In genomic region chr18:79556829-79557585, GRCh38 we compare ENCODE assay signal across 28 cellular contexts.
DNase-seq lines count a peak whose midpoint lies in the region; ATAC-seq and TF ChIP-seq lines count a peak whose summit lies in the region.
"Had no signal": no experiment of that assay in that cellular context is flagged by ENCODE, and none has a peak within 500 bp of the region (broad histone marks: within the 10 kb centered on the region; RNA-seq: fewer than 3 reads in every experiment).

No MANE protein-coding gene starts in this region.

- H3K27ac Mint-ChIP-seq in nephron progenitor cell: no peak overlapping the region
- H3K27ac Mint-ChIP-seq: activated B cell treated with CpG ODN at 0.5 μM for 24 hours; activated naive CD8-positive, alpha-beta T cell; activated T-helper 2 cell treated with anti-CD3 and anti-CD28 coated beads, Interferon-gamma antibody, Interleukin-2, Interleukin-4, amounts not matched to agents 10 μg/mL and 5 μg/mL and 100 μg/mL, durations not matched to agents 14 hours and 24 hours and 36 hours; naive thymus-derived CD4-positive, alpha-beta T cell had no signal

- H3K9ac ChIP-seq in PC-3 (ENCODE audit: low read length): no peak overlapping the region
- H3K9ac ChIP-seq: BLaER1 had no signal

- H3K36me3 ChIP-seq in heart left ventricle: no peaks in the 10 kb centered on the region
- no peaks in the 10 kb centered on the region for H3K36me3 ChIP-seq in PC-3 (ENCODE audit: low read depth, low read length)
- H3K36me3 ChIP-seq in suprapubic skin: no peaks in the 10 kb centered on the region
- no peaks in the 10 kb centered on the region for H3K36me3 ChIP-seq in gastroesophageal sphincter
- H3K36me3 ChIP-seq: BLaER1, esophagus squamous epithelium, pancreas had no signal

- no peaks in the 10 kb centered on the region for H3K36me3 Mint-ChIP-seq in nephron progenitor cell (ENCODE audit: low read depth)
- H3K36me3 Mint-ChIP-seq: activated naive CD8-positive, alpha-beta T cell; naive thymus-derived CD4-positive, alpha-beta T cell had no signal

- DNase-seq in left ventricle myocardium superior (peak; percentile 21), heart left ventricle (no peak), PC-3 (no peak), left lobe of liver (ENCODE audit: low spot score) (peak; percentile 28), suprapubic skin (ENCODE audit: low spot score in 2 of 2) (peak; percentile 58 to 71), nephron progenitor cell (no peak), COLO668 (lab: John Stamatoyannopoulos, UW; ENCODE audit: unreplicated experiment) (no peak)
- DNase-seq: activated B cell treated with CpG ODN at 0.5 μM for 24 hours; caudate nucleus; COR-L47; DMS53; esophagus squamous epithelium; foreskin melanocyte; midbrain; naive thymus-derived CD4-positive, alpha-beta T cell; NCI-H1092; NCI-H1694 treated with DMSO at 0.1 percent for 48 hours; NCI-H2171 treated with DMSO at 0.1 percent for 48 hours; NCI-H510A treated with DMSO at 0.1 percent for 48 hours; right cardiac atrium; stimulated activated CD4-positive, alpha-beta T cell treated with anti-CD3 and anti-CD28 coated beads, Interleukin-2, amount 100 ng/mL, for 48 hours; T-helper 1 cell had no signal

- H3K4me3 ChIP-seq in heart left ventricle: no peak overlapping the region
- no peak overlapping the region for H3K4me3 ChIP-seq in PC-3 (ENCODE audit: low read length)
- H3K4me3 ChIP-seq in suprapubic skin: no peak overlapping the region
- no peak overlapping the region for H3K4me3 ChIP-seq in gastroesophageal sphincter
- H3K4me3 ChIP-seq: BLaER1, esophagus squamous epithelium, pancreas had no signal

- intact Hi-C loops in left ventricle myocardium superior (cut with micrococcal nuclease) (no loop called here), heart left ventricle (cut with DNase I) (no loop called here), PC-3 (cut with micrococcal nuclease) (no loop called here)

- CTCF ChIA-PET in PC-3 (lab: Charles Lee): no interaction called here

- no peak overlapping the region for H3K4me2 ChIP-seq in PC-3 (ENCODE audit: low read length)
- H3K4me2 ChIP-seq: BLaER1 had no signal

- H3K4me1 ChIP-seq in heart left ventricle (no peaks in the 10 kb centered on the region), PC-3 (ENCODE audit: insufficient read depth, low read length) (no peaks in the 10 kb centered on the region), suprapubic skin (peaks cover 7% of the 10 kb centered on the region), gastroesophageal sphincter (no peaks in the 10 kb centered on the region)
- H3K4me1 ChIP-seq: pancreas had no signal

- H3K9me3 Mint-ChIP-seq in nephron progenitor cell: peaks cover 26% of the 10 kb centered on the region
- H3K9me3 Mint-ChIP-seq: activated B cell treated with CpG ODN at 0.5 μM for 24 hours; activated T-helper 2 cell treated with anti-CD3 and anti-CD28 coated beads, Interferon-gamma antibody, Interleukin-2, Interleukin-4, amounts not matched to agents 10 μg/mL and 5 μg/mL and 100 μg/mL, durations not matched to agents 14 hours and 24 hours and 36 hours; dendritic cell treated with granulocyte-macrophage colony-stimulating factor and Interleukin-4, amounts not matched to agents 40 ng/mL and 50 ng/mL, for 4 days had no signal

- H3K9me2 ChIP-seq in PC-3 (replicated peaks; ENCODE audit: low read length): no peaks in the 10 kb centered on the region

- POLR2A ChIA-PET in PC-3 (lab: Charles Lee; ENCODE audit: unreplicated experiment): no interaction called here

- H3K9me3 ChIP-seq in heart left ventricle: no peaks in the 10 kb centered on the region
- H3K9me3 ChIP-seq in PC-3 (ENCODE audit: low read length): no peaks in the 10 kb centered on the region
- no peaks in the 10 kb centered on the region for H3K9me3 ChIP-seq in suprapubic skin
- no peaks in the 10 kb centered on the region for H3K9me3 ChIP-seq in gastroesophageal sphincter
- H3K9me3 ChIP-seq: esophagus squamous epithelium, pancreas had no signal

- no peaks in the 10 kb centered on the region for H3K79me2 ChIP-seq in PC-3 (ENCODE audit: low read length)

- no peak overlapping the region for H2AFZ ChIP-seq in PC-3 (ENCODE audit: low read length)

- H3K4me1 Mint-ChIP-seq in nephron progenitor cell: peaks cover 5% of the 10 kb centered on the region
- H3K4me1 Mint-ChIP-seq: activated B cell treated with CpG ODN at 0.5 μM for 24 hours; naive thymus-derived CD4-positive, alpha-beta T cell had no signal

- no TSS peak for BruUV-seq in PC-3 (replicated peaks; lab: Mats Ljungman, UMichigan)

- H3K4me3 Mint-ChIP-seq in nephron progenitor cell: no peak overlapping the region
- H3K4me3 Mint-ChIP-seq: activated B cell treated with CpG ODN at 0.5 μM for 24 hours; activated naive CD8-positive, alpha-beta T cell; dendritic cell treated with granulocyte-macrophage colony-stimulating factor and Interleukin-4, amounts not matched to agents 40 ng/mL and 50 ng/mL, for 4 days; naive thymus-derived CD4-positive, alpha-beta T cell had no signal

- no peaks in the 10 kb centered on the region for H4K20me1 ChIP-seq in PC-3 (ENCODE audit: low read length)

- TF ChIP-seq CTCF in heart left ventricle (IDR thresholded peaks at IDR 0.05) (no peak), PC-3 (conservative IDR thresholded peaks at IDR 0.05; ENCODE audit: low read depth, low read length) (no peak), suprapubic skin (IDR thresholded peaks at IDR 0.05) (no peak), nephron progenitor cell (IDR thresholded peaks at IDR 0.05) (no peak), gastroesophageal sphincter (IDR thresholded peaks at IDR 0.05) (no peak)

- H3K27me3 Mint-ChIP-seq in nephron progenitor cell (ENCODE audit: low read depth, poor library complexity): peaks cover 9% of the 10 kb centered on the region
- H3K27me3 Mint-ChIP-seq: activated B cell treated with CpG ODN at 0.5 μM for 24 hours; activated naive CD8-positive, alpha-beta T cell; naive thymus-derived CD4-positive, alpha-beta T cell had no signal

- no peaks in the 10 kb centered on the region for H3F3A ChIP-seq in PC-3 (ENCODE audit: low read length, unreplicated experiment)

- 80 to 87% (median 81%) methylated on average over 13 to 21 of the region's 21 CpGs for WGBS in heart left ventricle, 4 donors
- 100% methylated on average over 4 of the region's 21 CpGs for WGBS in suprapubic skin
- whole genome bisulfite sequencing in gastroesophageal sphincter (ENCODE audit: low coverage in 1 of 2), 2 donors: 77 to 93% methylated on average over 3 of the region's 21 CpGs

- H3K27me3 ChIP-seq in heart left ventricle: no peaks in the 10 kb centered on the region
- peaks cover 20% of the 10 kb centered on the region for H3K27me3 ChIP-seq in PC-3 (ENCODE audit: low read length)
- peaks cover 5% of the 10 kb centered on the region for H3K27me3 ChIP-seq in suprapubic skin
- no peaks in the 10 kb centered on the region for H3K27me3 ChIP-seq in gastroesophageal sphincter
- H3K27me3 ChIP-seq: pancreas had no signal

- ATAC-seq in left ventricle myocardium superior: no peak
- no peak for ATAC-seq in heart left ventricle
- peak; percentile 22; the same call in 1 of the 2 replicates for ATAC-seq in PC-3
- ATAC-seq in left lobe of liver: no peak
- no peak for ATAC-seq in gastroesophageal sphincter
- ATAC-seq: naive thymus-derived CD4-positive, alpha-beta T cell; pancreas had no signal

- TF ChIP-seq EP300 in suprapubic skin (IDR thresholded peaks at IDR 0.05) (no peak), gastroesophageal sphincter (IDR thresholded peaks at IDR 0.05) (no peak)

- TF ChIP-seq POLR2A in heart left ventricle (IDR thresholded peaks at IDR 0.05) (no peak), suprapubic skin (IDR thresholded peaks at IDR 0.05) (no peak), gastroesophageal sphincter (IDR thresholded peaks at IDR 0.05) (no peak)

- H3K27ac ChIP-seq in heart left ventricle (no peak overlapping the region), PC-3 (ENCODE audit: low read length) (no peak overlapping the region), suprapubic skin (no peak overlapping the region), gastroesophageal sphincter (no peak overlapping the region)
- H3K27ac ChIP-seq: BLaER1, esophagus squamous epithelium, pancreas had no signal

Comparison
In these comparisons a context has a peak if more than half of its experiments do, and no peak if none do; other contexts are left out.
1. DNase-seq: peak in left ventricle myocardium superior (single experiment), left lobe of liver (single experiment) and suprapubic skin (2 of 2); none in heart left ventricle (0 of 5), PC-3 (single experiment), nephron progenitor cell (single experiment) and COLO668 (single experiment).